Comparison of ENCODE assay signal across 1 cellular context in the genomic region with DNA sequence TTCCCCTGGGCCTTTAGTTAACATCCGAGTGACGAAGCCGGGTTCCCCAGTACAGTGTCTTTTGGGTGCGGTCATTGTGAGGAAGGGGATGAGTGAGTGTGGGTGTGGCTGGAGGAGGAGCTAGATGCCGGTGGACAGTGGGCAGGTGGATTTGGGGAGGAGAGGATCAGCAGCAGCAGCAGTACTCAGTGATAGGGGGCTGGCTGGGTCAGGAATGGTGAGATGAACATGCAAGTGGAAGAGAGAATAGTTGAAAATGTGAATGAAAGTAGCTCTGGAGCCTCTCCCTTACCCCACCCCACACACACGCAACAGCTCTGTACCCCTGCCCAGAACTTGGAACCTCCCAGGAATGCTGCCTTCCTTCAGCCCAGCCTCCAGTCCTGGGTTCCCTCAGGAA.
TF ChIP-seq lines count a peak whose summit lies in the region.

No MANE protein-coding gene starts in this region.

TF ChIP-seq in HCT116, 20 proteins besides CTCF, POLR2A, EP300 and RAD21:
- no peak for TF ChIP-seq EGR1 (IDR thresholded peaks at IDR 0.05; ENCODE audit: low read depth)
- TF ChIP-seq, protein P1, sequence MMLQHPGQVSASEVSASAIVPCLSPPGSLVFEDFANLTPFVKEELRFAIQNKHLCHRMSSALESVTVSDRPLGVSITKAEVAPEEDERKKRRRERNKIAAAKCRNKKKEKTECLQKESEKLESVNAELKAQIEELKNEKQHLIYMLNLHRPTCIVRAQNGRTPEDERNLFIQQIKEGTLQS (IDR thresholded peaks at IDR 0.05) = no peak
- TF ChIP-seq SP1 (IDR thresholded peaks at IDR 0.05; ENCODE audit: low read depth) = no peak
- TF ChIP-seq, protein P2, sequence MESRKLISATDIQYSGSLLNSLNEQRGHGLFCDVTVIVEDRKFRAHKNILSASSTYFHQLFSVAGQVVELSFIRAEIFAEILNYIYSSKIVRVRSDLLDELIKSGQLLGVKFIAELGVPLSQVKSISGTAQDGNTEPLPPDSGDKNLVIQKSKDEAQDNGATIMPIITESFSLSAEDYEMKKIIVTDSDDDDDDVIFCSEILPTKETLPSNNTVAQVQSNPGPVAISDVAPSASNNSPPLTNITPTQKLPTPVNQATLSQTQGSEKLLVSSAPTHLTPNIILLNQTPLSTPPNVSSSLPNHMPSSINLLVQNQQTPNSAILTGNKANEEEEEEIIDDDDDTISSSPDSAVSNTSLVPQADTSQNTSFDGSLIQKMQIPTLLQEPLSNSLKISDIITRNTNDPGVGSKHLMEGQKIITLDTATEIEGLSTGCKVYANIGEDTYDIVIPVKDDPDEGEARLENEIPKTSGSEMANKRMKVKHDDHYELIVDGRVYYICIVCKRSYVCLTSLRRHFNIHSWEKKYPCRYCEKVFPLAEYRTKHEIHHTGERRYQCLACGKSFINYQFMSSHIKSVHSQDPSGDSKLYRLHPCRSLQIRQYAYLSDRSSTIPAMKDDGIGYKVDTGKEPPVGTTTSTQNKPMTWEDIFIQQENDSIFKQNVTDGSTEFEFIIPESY (IDR thresholded peaks at IDR 0.05; ENCODE audit: extremely low read depth, insufficient replicate concordance, low read length) = no peak
- TF ChIP-seq JUND (IDR thresholded peaks at IDR 0.05) = no peak
- no peak for TF ChIP-seq ELF1 (IDR thresholded peaks at IDR 0.05; ENCODE audit: borderline replicate concordance, low read depth)
- TF ChIP-seq EZH2 (IDR thresholded peaks at IDR 0.05) = no peak
- TF ChIP-seq ZNF274 (IDR thresholded peaks at IDR 0.05; ENCODE audit: low read depth, low read length) = no peak
- TF ChIP-seq EZH2phosphoT487 (IDR thresholded peaks at IDR 0.05; ENCODE audit: borderline replicate concordance) = no peak
- TF ChIP-seq POLR2AphosphoS5 (IDR thresholded peaks at IDR 0.05; ENCODE audit: low read depth, low read length) = no peak
- no peak for TF ChIP-seq ZFX (IDR thresholded peaks at IDR 0.05)
- TF ChIP-seq MAX (IDR thresholded peaks at IDR 0.05) = no peak
- no peak for TF ChIP-seq YY1 (IDR thresholded peaks at IDR 0.05; ENCODE audit: extremely low read depth, insufficient replicate concordance, low read depth, low read length)
- no peak for TF ChIP-seq CBX3 (IDR thresholded peaks at IDR 0.05; ENCODE audit: low read depth)
- no peak for TF ChIP-seq REST (IDR thresholded peaks at IDR 0.05; ENCODE audit: low read depth)
- no peak for TF ChIP-seq CEBPB (IDR thresholded peaks at IDR 0.05; ENCODE audit: low read depth)
